Comparison of ENCODE assay signal across 18 cellular contexts in genomic region chr10:35459449-35459847, GRCh38.
A peak's percentile ranks its signal among the peaks of the same experiment; 100 is the strongest.
DNase-seq lines count a peak whose midpoint lies in the region; ATAC-seq and TF ChIP-seq lines count a peak whose summit lies in the region.
"Had no signal": no experiment of that assay in that cellular context is flagged by ENCODE, and none has a peak within 500 bp of the region (broad histone marks: within the 10 kb centered on the region; RNA-seq: fewer than 3 reads in every experiment).

No MANE protein-coding gene starts in this region.

- peak overlapping the region; percentile 16 to 24 for H3K4me3 Mint-ChIP-seq in stimulated activated naive CD8-positive, alpha-beta T cell treated with anti-CD3 and anti-CD28 coated beads, Interleukin-15, amount 100 ng/mL, for 72 hours
- H3K4me3 Mint-ChIP-seq in activated T-helper 2 cell treated with anti-CD3 and anti-CD28 coated beads, Interferon-gamma antibody, Interleukin-2, Interleukin-4, amounts not matched to agents 10 μg/mL and 5 μg/mL and 100 μg/mL, durations not matched to agents 14 hours and 24 hours and 36 hours (ENCODE audit: low read depth) = peak overlapping the region; percentile 20
- no peak overlapping the region for H3K4me3 Mint-ChIP-seq in glutamatergic neuron (ENCODE audit: unreplicated experiment)
- H3K4me3 Mint-ChIP-seq in progenitor cell of endocrine pancreas (ENCODE audit: low read depth) = no peak overlapping the region
- H3K4me3 Mint-ChIP-seq: mesothelial cell of epicardium had no signal

- H3K36me3 Mint-ChIP-seq in activated T-helper 2 cell treated with anti-CD3 and anti-CD28 coated beads, Interferon-gamma antibody, Interleukin-2, Interleukin-4, amounts not matched to agents 10 μg/mL and 5 μg/mL and 100 μg/mL, durations not matched to agents 14 hours and 24 hours and 36 hours (ENCODE audit: low read depth) = no peaks in the 10 kb centered on the region
- no peaks in the 10 kb centered on the region for H3K36me3 Mint-ChIP-seq in glutamatergic neuron (ENCODE audit: unreplicated experiment)
- no peaks in the 10 kb centered on the region for H3K36me3 Mint-ChIP-seq in progenitor cell of endocrine pancreas (ENCODE audit: insufficient read depth)
- H3K36me3 Mint-ChIP-seq: mesothelial cell of epicardium had no signal

- H3K27me3 Mint-ChIP-seq in stimulated activated naive CD8-positive, alpha-beta T cell treated with anti-CD3 and anti-CD28 coated beads, Interleukin-15, amount 100 ng/mL, for 72 hours = no peaks in the 10 kb centered on the region
- no peaks in the 10 kb centered on the region for H3K27me3 Mint-ChIP-seq in activated T-helper 2 cell treated with anti-CD3 and anti-CD28 coated beads, Interferon-gamma antibody, Interleukin-2, Interleukin-4, amounts not matched to agents 10 μg/mL and 5 μg/mL and 100 μg/mL, durations not matched to agents 14 hours and 24 hours and 36 hours (ENCODE audit: low read depth)
- H3K27me3 Mint-ChIP-seq in glutamatergic neuron (ENCODE audit: unreplicated experiment) = peaks cover 2% of the 10 kb centered on the region
- H3K27me3 Mint-ChIP-seq in progenitor cell of endocrine pancreas = no peaks in the 10 kb centered on the region

- no peak overlapping the region for H2AFZ ChIP-seq in PC-9

- no peaks in the 10 kb centered on the region for H3K9me2 ChIP-seq in PC-9 (ENCODE audit: insufficient read depth)

- peaks cover 32% of the 10 kb centered on the region for H3K4me1 Mint-ChIP-seq in stimulated activated naive CD8-positive, alpha-beta T cell treated with anti-CD3 and anti-CD28 coated beads, Interleukin-15, amount 100 ng/mL, for 72 hours
- H3K4me1 Mint-ChIP-seq in activated T-helper 2 cell treated with anti-CD3 and anti-CD28 coated beads, Interferon-gamma antibody, Interleukin-2, Interleukin-4, amounts not matched to agents 10 μg/mL and 5 μg/mL and 100 μg/mL, durations not matched to agents 14 hours and 24 hours and 36 hours (ENCODE audit: low read depth) = peaks cover 35% of the 10 kb centered on the region
- H3K4me1 Mint-ChIP-seq in glutamatergic neuron (ENCODE audit: low read depth, unreplicated experiment) (peaks cover 58% of the 10 kb centered on the region), progenitor cell of endocrine pancreas (ENCODE audit: low read depth) (peaks cover 12% of the 10 kb centered on the region)

- no peaks in the 10 kb centered on the region for H3K27me3 ChIP-seq in PC-9 (ENCODE audit: insufficient read depth, low read depth)
- H3K27me3 ChIP-seq: adrenal gland, heart right ventricle, left lung had no signal

- no peak overlapping the region for H3K4me3 ChIP-seq in PC-9
- H3K4me3 ChIP-seq: adrenal gland, GM12878, heart right ventricle, left lung had no signal

- peaks cover 15% of the 10 kb centered on the region for H3K79me2 ChIP-seq in PC-9 (ENCODE audit: low read depth)

- intact Hi-C loops in activated T-helper 2 cell treated with anti-CD3 and anti-CD28 coated beads, Interferon-gamma antibody, Interleukin-2, Interleukin-4, amounts not matched to agents 10 μg/mL and 5 μg/mL and 100 μg/mL, durations not matched to agents 14 hours and 24 hours and 36 hours (cut with micrococcal nuclease) = no loop called here
- intact Hi-C loops in PC-9 (cut with micrococcal nuclease; ENCODE audit: unreplicated experiment) = no loop called here

- H3F3A ChIP-seq in PC-9 (ENCODE audit: insufficient read depth, low read depth) = no peaks in the 10 kb centered on the region

- H3K36me3 ChIP-seq in PC-9 (ENCODE audit: low read depth) = no peaks in the 10 kb centered on the region
- H3K36me3 ChIP-seq: adrenal gland, heart right ventricle, left lung had no signal

- CTCF ChIA-PET in PC-9 (lab: Charles Lee) = no interaction called here

- no peak overlapping the region for H3K27ac ChIP-seq in PC-9
- H3K27ac ChIP-seq: adrenal gland, left lung had no signal

- POLR2A ChIA-PET in PC-9 (lab: Charles Lee; ENCODE audit: unreplicated experiment) = no interaction called here

- no peak for DNase-seq in stimulated activated naive CD8-positive, alpha-beta T cell treated with anti-CD3 and anti-CD28 coated beads, Interleukin-15, amount 100 ng/mL, for 72 hours
- no peak for DNase-seq in stimulated activated naive CD8-positive, alpha-beta T cell treated with anti-CD3 and anti-CD28 coated beads, Interleukin-15, Interleukin-2, amounts not matched to agents 100 U/mL and 50 U/mL, for 24 hours
- no peak for DNase-seq in activated T-helper 2 cell treated with anti-CD3 and anti-CD28 coated beads, Interferon-gamma antibody, Interleukin-2, Interleukin-4, amounts not matched to agents 10 μg/mL and 5 μg/mL and 100 μg/mL, durations not matched to agents 14 hours and 24 hours and 36 hours (ENCODE audit: low spot score)
- no peak for DNase-seq in glutamatergic neuron
- no peak for DNase-seq in DMS114 treated with DMSO at 0.1 percent for 48 hours (lab: John Stamatoyannopoulos, UW; ENCODE audit: unreplicated experiment)
- DNase-seq in AML-193 (lab: John Stamatoyannopoulos, UW) = no peak
- no peak for DNase-seq in PC-9
- DNase-seq in progenitor cell of endocrine pancreas (ENCODE audit: low spot score, unreplicated experiment) = no peak
- DNase-seq: adrenal gland, H7, heart right ventricle, left lung, NCI-H1048, NCI-H187 treated with DMSO at 0.1 percent for 48 hours had no signal

- no peak overlapping the region for H3K4me2 ChIP-seq in PC-9

- no peaks in the 10 kb centered on the region for H3K9me3 Mint-ChIP-seq in stimulated activated naive CD8-positive, alpha-beta T cell treated with anti-CD3 and anti-CD28 coated beads, Interleukin-15, amount 100 ng/mL, for 72 hours
- H3K9me3 Mint-ChIP-seq in activated T-helper 2 cell treated with anti-CD3 and anti-CD28 coated beads, Interferon-gamma antibody, Interleukin-2, Interleukin-4, amounts not matched to agents 10 μg/mL and 5 μg/mL and 100 μg/mL, durations not matched to agents 14 hours and 24 hours and 36 hours = no peaks in the 10 kb centered on the region
- H3K9me3 Mint-ChIP-seq in glutamatergic neuron (ENCODE audit: unreplicated experiment) = peaks cover 6% of the 10 kb centered on the region
- no peaks in the 10 kb centered on the region for H3K9me3 Mint-ChIP-seq in progenitor cell of endocrine pancreas (ENCODE audit: low read depth)
- H3K9me3 Mint-ChIP-seq: mesothelial cell of epicardium had no signal

- peak overlapping the region in 1 of 2 donors; percentile 72 for H3K27ac Mint-ChIP-seq in stimulated activated naive CD8-positive, alpha-beta T cell treated with anti-CD3 and anti-CD28 coated beads, Interleukin-15, amount 100 ng/mL, for 72 hours
- H3K27ac Mint-ChIP-seq in activated T-helper 2 cell treated with anti-CD3 and anti-CD28 coated beads, Interferon-gamma antibody, Interleukin-2, Interleukin-4, amounts not matched to agents 10 μg/mL and 5 μg/mL and 100 μg/mL, durations not matched to agents 14 hours and 24 hours and 36 hours = no peak overlapping the region
- H3K27ac Mint-ChIP-seq in glutamatergic neuron (ENCODE audit: unreplicated experiment) (peak overlapping the region; percentile 69), progenitor cell of endocrine pancreas (no peak overlapping the region)

- no peaks in the 10 kb centered on the region for H3K9me3 ChIP-seq in PC-9 (ENCODE audit: insufficient read depth, low read depth)
- H3K9me3 ChIP-seq: adrenal gland, heart right ventricle, left lung had no signal

- TF ChIP-seq CTCF in glutamatergic neuron (IDR thresholded peaks at IDR 0.05; ENCODE audit: partially characterized antibody, unreplicated experiment) = no peak
- TF ChIP-seq CTCF in PC-9 (conservative IDR thresholded peaks at IDR 0.05) = no peak
- TF ChIP-seq CTCF in progenitor cell of endocrine pancreas (IDR thresholded peaks at IDR 0.05; ENCODE audit: unreplicated experiment) = no peak

- peaks cover 11% of the 10 kb centered on the region for H3K4me1 ChIP-seq in PC-9 (replicated peaks; ENCODE audit: insufficient read depth)

- H4K20me1 ChIP-seq in PC-9 (ENCODE audit: insufficient read depth) = 0 out of 2 replicates have a peak, but pooled peaks cover under 1% of the 10 kb centered on the region

- no TSS peak for BruUV-seq in PC-9 (replicated peaks; lab: Mats Ljungman, UMichigan)

- ATAC-seq in stimulated activated naive CD8-positive, alpha-beta T cell treated with anti-CD3 and anti-CD28 coated beads, Interleukin-15, amount 100 ng/mL, for 72 hours = peak; percentile 86
- no peak for ATAC-seq in stimulated activated naive CD8-positive, alpha-beta T cell treated with anti-CD3 and anti-CD28 coated beads, Interleukin-15, Interleukin-2, amounts not matched to agents 100 U/mL and 50 U/mL, for 24 hours
- ATAC-seq: GM12878, heart right ventricle, HepG2, left lung, Right ventricle myocardium inferior had no signal

Comparison
In these comparisons a context has a peak if more than half of its experiments do, and no peak if none do; other contexts are left out.
1. H3K4me3 Mint-ChIP-seq: peak in stimulated activated naive CD8-positive, alpha-beta T cell treated with anti-CD3 and anti-CD28 coated beads, Interleukin-15, amount 100 ng/mL, for 72 hours (2 of 2) and activated T-helper 2 cell treated with anti-CD3 and anti-CD28 coated beads, Interferon-gamma antibody, Interleukin-2, Interleukin-4, amounts not matched to agents 10 μg/mL and 5 μg/mL and 100 μg/mL, durations not matched to agents 14 hours and 24 hours and 36 hours (single experiment); none in glutamatergic neuron (single experiment) and progenitor cell of endocrine pancreas (single experiment).